In the genomic region with DNA sequence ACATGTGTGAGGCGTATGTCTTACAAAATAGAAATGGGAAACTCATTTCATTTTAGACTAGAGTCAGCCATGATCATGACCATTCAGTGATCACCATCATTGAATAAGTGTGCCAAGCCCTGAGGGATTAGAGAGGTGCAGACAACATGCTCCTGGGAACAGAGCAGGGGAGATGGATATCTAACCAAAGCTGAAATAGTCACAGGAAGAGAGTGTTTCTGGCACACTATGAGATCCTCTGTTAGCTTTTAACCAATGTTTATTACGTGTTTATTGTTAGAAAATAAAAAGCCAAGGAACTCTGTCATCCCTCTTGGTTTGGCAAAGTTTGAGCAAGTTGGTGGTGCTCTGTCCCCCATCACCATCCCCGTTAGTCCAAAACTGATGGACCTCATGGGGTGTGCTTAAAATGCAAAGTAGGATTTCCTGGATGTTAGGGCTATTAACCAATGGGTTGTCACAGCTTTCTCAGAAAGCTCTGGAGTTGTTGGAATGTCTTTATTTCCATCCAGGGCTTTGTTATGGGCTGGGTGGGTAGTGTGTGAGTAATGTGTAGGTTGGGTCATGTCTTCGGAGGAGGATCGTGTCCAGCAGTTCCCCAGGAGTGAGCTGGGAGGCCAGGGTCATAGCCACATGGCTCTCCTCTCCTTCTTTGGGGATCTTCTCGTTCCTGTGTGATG, we compare ENCODE assay signal across 1 cellular context.
TF ChIP-seq lines count a peak whose summit lies in the region.

No MANE protein-coding gene starts in this region.

TF ChIP-seq in GM23338, 12 proteins besides CTCF, POLR2A, EP300 and RAD21:
- TF ChIP-seq, protein P1, sequence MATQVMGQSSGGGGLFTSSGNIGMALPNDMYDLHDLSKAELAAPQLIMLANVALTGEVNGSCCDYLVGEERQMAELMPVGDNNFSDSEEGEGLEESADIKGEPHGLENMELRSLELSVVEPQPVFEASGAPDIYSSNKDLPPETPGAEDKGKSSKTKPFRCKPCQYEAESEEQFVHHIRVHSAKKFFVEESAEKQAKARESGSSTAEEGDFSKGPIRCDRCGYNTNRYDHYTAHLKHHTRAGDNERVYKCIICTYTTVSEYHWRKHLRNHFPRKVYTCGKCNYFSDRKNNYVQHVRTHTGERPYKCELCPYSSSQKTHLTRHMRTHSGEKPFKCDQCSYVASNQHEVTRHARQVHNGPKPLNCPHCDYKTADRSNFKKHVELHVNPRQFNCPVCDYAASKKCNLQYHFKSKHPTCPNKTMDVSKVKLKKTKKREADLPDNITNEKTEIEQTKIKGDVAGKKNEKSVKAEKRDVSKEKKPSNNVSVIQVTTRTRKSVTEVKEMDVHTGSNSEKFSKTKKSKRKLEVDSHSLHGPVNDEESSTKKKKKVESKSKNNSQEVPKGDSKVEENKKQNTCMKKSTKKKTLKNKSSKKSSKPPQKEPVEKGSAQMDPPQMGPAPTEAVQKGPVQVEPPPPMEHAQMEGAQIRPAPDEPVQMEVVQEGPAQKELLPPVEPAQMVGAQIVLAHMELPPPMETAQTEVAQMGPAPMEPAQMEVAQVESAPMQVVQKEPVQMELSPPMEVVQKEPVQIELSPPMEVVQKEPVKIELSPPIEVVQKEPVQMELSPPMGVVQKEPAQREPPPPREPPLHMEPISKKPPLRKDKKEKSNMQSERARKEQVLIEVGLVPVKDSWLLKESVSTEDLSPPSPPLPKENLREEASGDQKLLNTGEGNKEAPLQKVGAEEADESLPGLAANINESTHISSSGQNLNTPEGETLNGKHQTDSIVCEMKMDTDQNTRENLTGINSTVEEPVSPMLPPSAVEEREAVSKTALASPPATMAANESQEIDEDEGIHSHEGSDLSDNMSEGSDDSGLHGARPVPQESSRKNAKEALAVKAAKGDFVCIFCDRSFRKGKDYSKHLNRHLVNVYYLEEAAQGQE (IDR thresholded peaks at IDR 0.05; ENCODE audit: unreplicated experiment), result no peak
- TF ChIP-seq STAT1 (IDR thresholded peaks at IDR 0.05; ENCODE audit: unreplicated experiment) (no peak), EZH2phosphoT487 (IDR thresholded peaks at IDR 0.05; ENCODE audit: unreplicated experiment) (no peak), JUNB (IDR thresholded peaks at IDR 0.05; ENCODE audit: unreplicated experiment) (no peak), POLR2AphosphoS5 (IDR thresholded peaks at IDR 0.05; ENCODE audit: low read depth) (no peak), NANOG (IDR thresholded peaks at IDR 0.05; ENCODE audit: borderline replicate concordance) (no peak), CREB1 (CRISPR knock-in tag; IDR thresholded peaks at IDR 0.05; ENCODE audit: low read depth) (no peak), EZH2 (IDR thresholded peaks at IDR 0.05; ENCODE audit: low read depth, unreplicated experiment) (no peak), ZNF114 (CRISPR knock-in tag; IDR thresholded peaks at IDR 0.05) (no peak), ZNF331 (CRISPR knock-in tag; IDR thresholded peaks at IDR 0.05; ENCODE audit: low read depth) (no peak)
- TF ChIP-seq, protein P2, sequence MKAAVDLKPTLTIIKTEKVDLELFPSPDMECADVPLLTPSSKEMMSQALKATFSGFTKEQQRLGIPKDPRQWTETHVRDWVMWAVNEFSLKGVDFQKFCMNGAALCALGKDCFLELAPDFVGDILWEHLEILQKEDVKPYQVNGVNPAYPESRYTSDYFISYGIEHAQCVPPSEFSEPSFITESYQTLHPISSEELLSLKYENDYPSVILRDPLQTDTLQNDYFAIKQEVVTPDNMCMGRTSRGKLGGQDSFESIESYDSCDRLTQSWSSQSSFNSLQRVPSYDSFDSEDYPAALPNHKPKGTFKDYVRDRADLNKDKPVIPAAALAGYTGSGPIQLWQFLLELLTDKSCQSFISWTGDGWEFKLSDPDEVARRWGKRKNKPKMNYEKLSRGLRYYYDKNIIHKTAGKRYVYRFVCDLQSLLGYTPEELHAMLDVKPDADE (IDR thresholded peaks at IDR 0.05), result no peak
- TF ChIP-seq, protein P3, sequence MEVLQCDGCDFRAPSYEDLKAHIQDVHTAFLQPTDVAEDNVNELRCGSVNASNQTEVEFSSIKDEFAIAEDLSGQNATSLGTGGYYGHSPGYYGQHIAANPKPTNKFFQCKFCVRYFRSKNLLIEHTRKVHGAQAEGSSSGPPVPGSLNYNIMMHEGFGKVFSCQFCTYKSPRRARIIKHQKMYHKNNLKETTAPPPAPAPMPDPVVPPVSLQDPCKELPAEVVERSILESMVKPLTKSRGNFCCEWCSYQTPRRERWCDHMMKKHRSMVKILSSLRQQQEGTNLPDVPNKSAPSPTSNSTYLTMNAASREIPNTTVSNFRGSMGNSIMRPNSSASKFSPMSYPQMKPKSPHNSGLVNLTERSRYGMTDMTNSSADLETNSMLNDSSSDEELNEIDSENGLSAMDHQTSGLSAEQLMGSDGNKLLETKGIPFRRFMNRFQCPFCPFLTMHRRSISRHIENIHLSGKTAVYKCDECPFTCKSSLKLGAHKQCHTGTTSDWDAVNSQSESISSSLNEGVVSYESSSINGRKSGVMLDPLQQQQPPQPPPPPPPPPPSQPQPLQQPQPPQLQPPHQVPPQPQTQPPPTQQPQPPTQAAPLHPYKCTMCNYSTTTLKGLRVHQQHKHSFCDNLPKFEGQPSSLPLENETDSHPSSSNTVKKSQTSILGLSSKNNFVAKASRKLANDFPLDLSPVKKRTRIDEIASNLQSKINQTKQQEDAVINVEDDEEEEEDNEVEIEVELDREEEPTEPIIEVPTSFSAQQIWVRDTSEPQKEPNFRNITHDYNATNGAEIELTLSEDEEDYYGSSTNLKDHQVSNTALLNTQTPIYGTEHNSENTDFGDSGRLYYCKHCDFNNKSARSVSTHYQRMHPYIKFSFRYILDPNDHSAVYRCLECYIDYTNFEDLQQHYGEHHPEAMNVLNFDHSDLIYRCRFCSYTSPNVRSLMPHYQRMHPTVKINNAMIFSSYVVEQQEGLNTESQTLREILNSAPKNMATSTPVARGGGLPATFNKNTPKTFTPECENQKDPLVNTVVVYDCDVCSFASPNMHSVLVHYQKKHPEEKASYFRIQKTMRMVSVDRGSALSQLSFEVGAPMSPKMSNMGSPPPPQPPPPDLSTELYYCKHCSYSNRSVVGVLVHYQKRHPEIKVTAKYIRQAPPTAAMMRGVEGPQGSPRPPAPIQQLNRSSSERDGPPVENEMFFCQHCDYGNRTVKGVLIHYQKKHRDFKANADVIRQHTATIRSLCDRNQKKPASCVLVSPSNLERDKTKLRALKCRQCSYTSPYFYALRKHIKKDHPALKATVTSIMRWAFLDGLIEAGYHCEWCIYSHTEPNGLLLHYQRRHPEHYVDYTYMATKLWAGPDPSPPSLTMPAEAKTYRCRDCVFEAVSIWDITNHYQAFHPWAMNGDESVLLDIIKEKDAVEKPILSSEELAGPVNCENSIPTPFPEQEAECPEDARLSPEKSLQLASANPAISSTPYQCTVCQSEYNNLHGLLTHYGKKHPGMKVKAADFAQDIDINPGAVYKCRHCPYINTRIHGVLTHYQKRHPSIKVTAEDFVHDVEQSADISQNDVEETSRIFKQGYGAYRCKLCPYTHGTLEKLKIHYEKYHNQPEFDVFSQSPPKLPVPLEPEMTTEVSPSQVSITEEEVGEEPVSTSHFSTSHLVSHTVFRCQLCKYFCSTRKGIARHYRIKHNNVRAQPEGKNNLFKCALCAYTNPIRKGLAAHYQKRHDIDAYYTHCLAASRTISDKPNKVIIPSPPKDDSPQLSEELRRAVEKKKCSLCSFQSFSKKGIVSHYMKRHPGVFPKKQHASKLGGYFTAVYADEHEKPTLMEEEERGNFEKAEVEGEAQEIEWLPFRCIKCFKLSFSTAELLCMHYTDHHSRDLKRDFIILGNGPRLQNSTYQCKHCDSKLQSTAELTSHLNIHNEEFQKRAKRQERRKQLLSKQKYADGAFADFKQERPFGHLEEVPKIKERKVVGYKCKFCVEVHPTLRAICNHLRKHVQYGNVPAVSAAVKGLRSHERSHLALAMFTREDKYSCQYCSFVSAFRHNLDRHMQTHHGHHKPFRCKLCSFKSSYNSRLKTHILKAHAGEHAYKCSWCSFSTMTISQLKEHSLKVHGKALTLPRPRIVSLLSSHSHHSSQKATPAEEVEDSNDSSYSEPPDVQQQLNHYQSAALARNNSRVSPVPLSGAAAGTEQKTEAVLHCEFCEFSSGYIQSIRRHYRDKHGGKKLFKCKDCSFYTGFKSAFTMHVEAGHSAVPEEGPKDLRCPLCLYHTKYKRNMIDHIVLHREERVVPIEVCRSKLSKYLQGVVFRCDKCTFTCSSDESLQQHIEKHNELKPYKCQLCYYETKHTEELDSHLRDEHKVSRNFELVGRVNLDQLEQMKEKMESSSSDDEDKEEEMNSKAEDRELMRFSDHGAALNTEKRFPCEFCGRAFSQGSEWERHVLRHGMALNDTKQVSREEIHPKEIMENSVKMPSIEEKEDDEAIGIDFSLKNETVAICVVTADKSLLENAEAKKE (CRISPR knock-in tag; IDR thresholded peaks at IDR 0.05), result no peak
TF ChIP-seq in GM23338: peak in this region for 0.
